Comparison of ENCODE assay signal across 10 cellular contexts in genomic region chr1:17624540-17625256, GRCh38.
DNase-seq lines count a peak whose midpoint lies in the region; ATAC-seq and TF ChIP-seq lines count a peak whose summit lies in the region.
"Had no signal": no experiment of that assay in that cellular context is flagged by ENCODE, and none has a peak within 500 bp of the region (broad histone marks: within the 10 kb centered on the region; RNA-seq: fewer than 3 reads in every experiment).

No MANE protein-coding gene starts in this region.

- H3K27me3 ChIP-seq in RWPE2 (ENCODE audit: insufficient read depth, poor library complexity, severe bottlenecking): no peaks in the 10 kb centered on the region
- H3K27me3 ChIP-seq in prostate gland (replicated peaks; ENCODE audit: insufficient read depth): no peaks in the 10 kb centered on the region
- H3K27me3 ChIP-seq in A673 (replicated peaks; ENCODE audit: insufficient read depth, low read depth, low read length, poor library complexity): no peaks in the 10 kb centered on the region

- ATAC-seq in RWPE2 (ENCODE audit: low read depth): peak; percentile 90

- peaks cover 17% of the 10 kb centered on the region for H3K4me1 Mint-ChIP-seq in Calu3 (ENCODE audit: low read depth, unreplicated experiment)
- H3K4me1 Mint-ChIP-seq in activated T-cell treated with anti-CD3 and anti-CD28 coated beads, Interleukin-2, amount 50 U/mL, for 24 hours (ENCODE audit: low read depth): no peaks in the 10 kb centered on the region

- BruUV-seq in Calu3 (replicated peaks; lab: Mats Ljungman, UMichigan) (no TSS peak), A673 (replicated peaks; lab: Mats Ljungman, UMichigan) (no TSS peak)

- TF ChIP-seq CTCF in Calu3 (IDR thresholded peaks at IDR 0.05; ENCODE audit: unreplicated experiment): no peak
- no peak for TF ChIP-seq CTCF in RWPE2 (IDR thresholded peaks at IDR 0.05; ENCODE audit: poor library complexity, severe bottlenecking)
- no peak for TF ChIP-seq CTCF in fibroblast of the aortic adventitia (IDR thresholded peaks at IDR 0.05; ENCODE audit: insufficient read depth, low read length)
- TF ChIP-seq CTCF in prostate gland (IDR thresholded peaks at IDR 0.05): no peak
- no peak for TF ChIP-seq CTCF in A673 (conservative IDR thresholded peaks at IDR 0.05; ENCODE audit: low read depth, low read length)

- no peaks in the 10 kb centered on the region for H3K27me3 Mint-ChIP-seq in Calu3 (ENCODE audit: unreplicated experiment)
- peaks cover 5% of the 10 kb centered on the region for H3K27me3 Mint-ChIP-seq in activated T-cell treated with anti-CD3 and anti-CD28 coated beads, Interleukin-2, amount 50 U/mL, for 24 hours

- H3K9me3 ChIP-seq in RWPE2 (ENCODE audit: severe bottlenecking) (no peaks in the 10 kb centered on the region), prostate gland (no peaks in the 10 kb centered on the region), A673 (ENCODE audit: low read depth, low read length, poor library complexity, severe bottlenecking) (no peaks in the 10 kb centered on the region)
- H3K9me3 ChIP-seq: Caco-2 had no signal

- H3K4me3 ChIP-seq in RWPE2 (ENCODE audit: severe bottlenecking) (no peak overlapping the region), fibroblast of the aortic adventitia (ENCODE audit: low read depth, low read length) (no peak overlapping the region), prostate gland (no peak overlapping the region), A673 (ENCODE audit: low read depth, low read length, poor library complexity, severe bottlenecking) (no peak overlapping the region)

- no peak for TF ChIP-seq POLR2A in prostate gland (IDR thresholded peaks at IDR 0.05)

- CTCF ChIA-PET in Calu3 (lab: Charles Lee) (no interaction called here), A673 (lab: Charles Lee) (no interaction called here)

- H3K36me3 Mint-ChIP-seq in Calu3 (ENCODE audit: insufficient read depth, unreplicated experiment): peaks cover 17% of the 10 kb centered on the region
- H3K36me3 Mint-ChIP-seq in activated T-cell treated with anti-CD3 and anti-CD28 coated beads, Interleukin-2, amount 50 U/mL, for 24 hours (ENCODE audit: low read depth): no peaks in the 10 kb centered on the region

- no peaks in the 10 kb centered on the region; the same call in 1 of the 2 replicates for H3K36me3 ChIP-seq in RWPE2 (ENCODE audit: low read depth)
- peaks cover 4 to 12% of the 10 kb centered on the region in 2 donors for H3K36me3 ChIP-seq in prostate gland
- H3K36me3 ChIP-seq in A673 (ENCODE audit: insufficient read depth, low read length, poor library complexity, severe bottlenecking): no peaks in the 10 kb centered on the region

- DNase-seq in Calu3 (peak; percentile 54), RWPE2 (ENCODE audit: low spot score) (no peak), fibroblast of the aortic adventitia (ENCODE audit: low read depth) (peak; percentile 68), prostate gland (ENCODE audit: low spot score) (peak; percentile 21), AML-193 (lab: John Stamatoyannopoulos, UW) (no peak), A673 (ENCODE audit: low spot score) (no peak), NCI-H1092 treated with DMSO at 0.1 percent for 48 hours (lab: John Stamatoyannopoulos, UW) (no peak)
- no peak for DNase-seq in activated T-cell treated with anti-CD3 and anti-CD28 coated beads, Interleukin-2, amount 50 U/mL, for 24 hours
- DNase-seq: Caco-2, NCI-H1048 had no signal

- H3K4me3 Mint-ChIP-seq in Calu3 (ENCODE audit: low read depth, unreplicated experiment): no peak overlapping the region
- no peak overlapping the region for H3K4me3 Mint-ChIP-seq in activated T-cell treated with anti-CD3 and anti-CD28 coated beads, Interleukin-2, amount 50 U/mL, for 24 hours

- H3K27ac ChIP-seq in RWPE2 (ENCODE audit: poor library complexity, severe bottlenecking): peak overlapping the region; percentile 72
- peak overlapping the region in 1 of 2 donors; percentile 38 for H3K27ac ChIP-seq in prostate gland
- H3K27ac ChIP-seq in A673 (ENCODE audit: low read depth, low read length, poor library complexity, severe bottlenecking): no peak overlapping the region

- H3K9me3 Mint-ChIP-seq in Calu3 (ENCODE audit: low read depth, unreplicated experiment): no peaks in the 10 kb centered on the region
- H3K9me3 Mint-ChIP-seq in activated T-cell treated with anti-CD3 and anti-CD28 coated beads, Interleukin-2, amount 50 U/mL, for 24 hours: no peaks in the 10 kb centered on the region

- intact Hi-C loops in Calu3 (cut with micrococcal nuclease; ENCODE audit: unreplicated experiment): no loop called here
- intact Hi-C loops in prostate gland (cut with DNase I): no loop called here
- intact Hi-C loops in A673 (cut with micrococcal nuclease; ENCODE audit: unreplicated experiment): no loop called here

- POLR2A ChIA-PET in A673 (lab: Charles Lee; ENCODE audit: low non-redundant PET): no interaction called here

- 50% methylated on average over 8 of the region's 8 CpGs for WGBS in prostate gland

- peak overlapping the region; percentile 62 for H3K27ac Mint-ChIP-seq in Calu3 (ENCODE audit: unreplicated experiment)
- no peak overlapping the region for H3K27ac Mint-ChIP-seq in activated T-cell treated with anti-CD3 and anti-CD28 coated beads, Interleukin-2, amount 50 U/mL, for 24 hours

- H3K4me1 ChIP-seq in RWPE2 (ENCODE audit: insufficient read depth, poor library complexity, severe bottlenecking) (peaks cover 9% of the 10 kb centered on the region), prostate gland (replicated peaks) (no peaks in the 10 kb centered on the region), A673 (ENCODE audit: insufficient read depth, low read length, poor library complexity, severe bottlenecking) (no peaks in the 10 kb centered on the region)
- H3K4me1 ChIP-seq: Caco-2 had no signal

Comparison
In these comparisons a context has a peak if more than half of its experiments do, and no peak if none do; other contexts are left out.
1. DNase-seq: peak in Calu3 (single experiment), fibroblast of the aortic adventitia (single experiment) and prostate gland (single experiment); none in RWPE2 (single experiment), AML-193 (0 of 2), activated T-cell treated with anti-CD3 and anti-CD28 coated beads, Interleukin-2, amount 50 U/mL, for 24 hours (single experiment), A673 (single experiment) and NCI-H1092 treated with DMSO at 0.1 percent for 48 hours (single experiment).